ENCODE assay signal across 10 cellular contexts in the genomic region with DNA sequence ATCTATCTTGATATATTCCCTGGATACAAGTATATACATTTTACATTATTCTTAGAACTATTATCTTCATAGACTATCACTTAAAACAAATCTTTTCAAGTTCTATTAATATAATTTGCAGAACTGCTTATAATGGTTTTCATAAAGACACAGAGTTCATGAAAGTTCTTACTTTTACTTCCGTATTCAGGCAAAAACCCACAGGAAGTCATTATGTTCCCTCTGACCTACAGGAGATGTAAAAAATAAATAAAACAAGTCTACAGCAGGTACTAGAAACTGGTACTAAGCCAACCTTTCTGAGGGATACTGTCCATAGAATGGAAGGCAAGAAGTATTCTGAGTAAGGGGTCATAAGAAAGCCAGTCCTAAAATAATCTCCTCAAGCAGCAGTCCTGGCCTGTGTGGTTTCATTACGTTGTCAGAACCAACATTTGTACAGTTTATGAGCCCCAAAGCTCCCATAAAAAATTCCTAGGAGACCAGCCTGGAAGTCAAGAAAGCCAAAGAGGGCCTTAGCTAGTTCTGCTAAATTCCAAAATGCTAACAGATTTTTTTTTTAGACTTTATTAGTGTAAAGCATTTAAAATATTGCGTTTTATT.
A peak's percentile ranks its signal among the peaks of the same experiment; 100 is the strongest.
DNase-seq lines count a peak whose midpoint lies in the region; ATAC-seq and TF ChIP-seq lines count a peak whose summit lies in the region.
"Had no signal": no experiment of that assay in that cellular context is flagged by ENCODE, and none has a peak within 500 bp of the region (broad histone marks: within the 10 kb centered on the region; RNA-seq: fewer than 3 reads in every experiment).

No MANE protein-coding gene starts in this region.

- TF ChIP-seq CTCF in DOHH2 (IDR thresholded peaks at IDR 0.05; ENCODE audit: low read depth, low read length, poor library complexity, severe bottlenecking): no peak
- no peak for TF ChIP-seq CTCF in fibroblast of villous mesenchyme (IDR thresholded peaks at IDR 0.05; ENCODE audit: insufficient read depth, low read depth, low read length)

- H3K27me3 ChIP-seq in DOHH2 (ENCODE audit: control insufficient read depth, low read length): no peaks in the 10 kb centered on the region
- H3K27me3 ChIP-seq: suprapubic skin had no signal

- peak overlapping the region; percentile 33 for H3K4me2 ChIP-seq in DOHH2 (ENCODE audit: low read length)

- no peaks in the 10 kb centered on the region for H3K9me3 ChIP-seq in DOHH2 (ENCODE audit: control insufficient read depth, insufficient read depth, low read length)
- H3K9me3 ChIP-seq: suprapubic skin had no signal

- ATAC-seq in GM21515 (IDR thresholded peaks at IDR 0.05; ENCODE audit: unreplicated experiment) (peak; percentile 94), left lobe of liver (no peak)
- ATAC-seq: Panc1 had no signal

- peaks cover 66% of the 10 kb centered on the region for H3K36me3 ChIP-seq in DOHH2 (ENCODE audit: control insufficient read depth, low read length)
- H3K36me3 ChIP-seq: suprapubic skin had no signal

- H3K27ac ChIP-seq in DOHH2 (ENCODE audit: low read depth, low read length): peak overlapping the region; percentile 36
- H3K27ac ChIP-seq: suprapubic skin had no signal

- no peaks in the 10 kb centered on the region for H3K9me2 ChIP-seq in DOHH2 (replicated peaks; ENCODE audit: control insufficient read depth, low read length)

- peaks cover 18% of the 10 kb centered on the region; the same call in 1 of the 2 replicates for H4K20me1 ChIP-seq in DOHH2 (ENCODE audit: control insufficient read depth, insufficient read depth, low read depth, low read length)

- peaks cover 72% of the 10 kb centered on the region for H3K4me1 ChIP-seq in DOHH2 (ENCODE audit: control insufficient read depth, low read length)

- peaks cover 96% of the 10 kb centered on the region for H3K79me2 ChIP-seq in DOHH2 (ENCODE audit: control insufficient read depth, low read length)

- H3K4me3 ChIP-seq in DOHH2 (ENCODE audit: low read length) (peak overlapping the region; percentile 24), fibroblast of villous mesenchyme (ENCODE audit: low read depth, low read length) (no peak overlapping the region)
- H3K4me3 ChIP-seq: suprapubic skin had no signal

- DNase-seq in HT-29 (ENCODE audit: low spot score) (peak; percentile 30), fibroblast of villous mesenchyme (ENCODE audit: low read depth) (peak; percentile 87), NCI-H345 (lab: John Stamatoyannopoulos, UW) (no peak), COR-L47 (lab: John Stamatoyannopoulos, UW) (no peak), left lobe of liver (ENCODE audit: low spot score) (no peak), 8988T (no peak)

- H3F3A ChIP-seq in DOHH2 (ENCODE audit: control insufficient read depth, insufficient read depth): peaks cover 16% of the 10 kb centered on the region

Comparison
In these comparisons a context has a peak if more than half of its experiments do, and no peak if none do; other contexts are left out.
1. DNase-seq: peak in HT-29 (single experiment) and fibroblast of villous mesenchyme (single experiment); none in NCI-H345 (single experiment), COR-L47 (single experiment), left lobe of liver (single experiment) and 8988T (single experiment).